ENCODE assay signal across 8 cellular contexts in genomic region chr19:10095622-10095947, GRCh38. TPM values are rescaled to one million over a fixed set of nuclear protein-coding genes. Genes with fewer than 3 reads are reported as not detected.
DNase-seq lines count a peak whose midpoint lies in the region; ATAC-seq, FAIRE-seq and TF ChIP-seq lines count a peak whose summit lies in the region.

No MANE protein-coding gene starts in this region.

- H3K4me2 ChIP-seq in H1 (ENCODE audit: insufficient read depth in 1 of 2, low read depth in 2 of 2, low read length in 2 of 2), result peak overlapping the region; percentile 41 to 53; a peak in 2 of 4 replicates

- no peaks in the 10 kb centered on the region for H3K36me3 ChIP-seq in CD8-positive, alpha-beta T cell (ENCODE audit: insufficient read depth, low read length)
- peaks cover 0 to 3% (median 0%) of the 10 kb centered on the region in 4 experiments; a peak in 2 of 8 replicates for H3K36me3 ChIP-seq in H1 (ENCODE audit: control insufficient read depth in 2 of 4, insufficient read depth in 4 of 4, low read length in 3 of 4)
- no peaks in the 10 kb centered on the region for H3K36me3 ChIP-seq in psoas muscle (ENCODE audit: insufficient read depth in 1 of 2, low read depth in 1 of 2)

- POLR2A ChIA-PET in CD8-positive, alpha-beta T cell (lab: Charles Lee), result interaction anchor here (0.6 to 5.3 kb wide), 9 partner anchors 9 to 286 kb away, joined by 3 to 53 read pairs (median 7); partner anchors contain the start of genes P2RY11 and PPAN
- POLR2A ChIA-PET in H1 (lab: Charles Lee; ENCODE audit: partially characterized antibody), result interaction anchor here (0.7 to 15.1 kb wide), 6 partner anchors 9 to 405 kb away, joined by 3 to 240 read pairs (median 4); partner anchors contain the start of genes P2RY11 and PPAN

- no peak overlapping the region for H3K27ac ChIP-seq in CD8-positive, alpha-beta T cell (ENCODE audit: low read depth, low read length)
- no peak overlapping the region for H3K27ac ChIP-seq in H1 (ENCODE audit: low read depth, low read length)
- no peak overlapping the region for H3K27ac ChIP-seq in psoas muscle

- no peak overlapping the region for H2BK120ac ChIP-seq in H1 (replicated peaks; ENCODE audit: low read depth, low read length)

- no peaks in the 10 kb centered on the region for H3K79me2 ChIP-seq in H1 (ENCODE audit: control insufficient read depth in 1 of 2, insufficient read depth in 2 of 2, low read length in 2 of 2)

- peaks cover 17% of the 10 kb centered on the region for H3K4me1 Mint-ChIP-seq in CD8-positive, alpha-beta T cell (ENCODE audit: low read depth)

- H3K9ac ChIP-seq in H1 (replicated peaks in 1 of 4; ENCODE audit: extremely low read depth in 1 of 4, low read depth in 3 of 4, low read length in 3 of 4), result no peak overlapping the region

- H2BK20ac ChIP-seq in H1 (ENCODE audit: low read length), result no peak overlapping the region

- H3K27ac Mint-ChIP-seq in CD8-positive, alpha-beta T cell, result peak overlapping the region; percentile 45

- H3K4me3 Mint-ChIP-seq in CD8-positive, alpha-beta T cell, result no peak overlapping the region

- peak overlapping the region; percentile 23; the same call in 1 of the 2 replicates for H4K8ac ChIP-seq in H1 (ENCODE audit: extremely low read depth, insufficient read depth, low read length)

- peaks cover 24% of the 10 kb centered on the region for H3K4me1 ChIP-seq in CD8-positive, alpha-beta T cell (ENCODE audit: insufficient read depth, low read length)
- H3K4me1 ChIP-seq in H1 (replicated peaks in 1 of 4; ENCODE audit: control insufficient read depth in 3 of 4, insufficient read depth in 4 of 4, low read length in 3 of 4), result peaks cover 0 to 6% (median 2%) of the 10 kb centered on the region in 4 experiments; a peak in 3 of 7 replicates
- H3K4me1 ChIP-seq in psoas muscle, result peaks cover 3% of the 10 kb centered on the region

- H2BK12ac ChIP-seq in H1 (ENCODE audit: low read depth, low read length), result no peak overlapping the region

- CTCF ChIA-PET in CD8-positive, alpha-beta T cell (lab: Charles Lee), result interaction anchor here (1.2 to 1.7 kb wide), 8 partner anchors 9 to 174 kb away, joined by 3 to 12 read pairs (median 4); partner anchors contain the start of gene PPAN
- CTCF ChIA-PET in H1 (lab: Charles Lee; ENCODE audit: partially characterized antibody), result interaction anchor here (0.7 to 1.1 kb wide), 2 partner anchors 11 to 22 kb away, joined by 3 read pairs; no protein-coding TSS in a partner anchor

- H2AK5ac ChIP-seq in H1 (ENCODE audit: low read depth, low read length), result no peak overlapping the region

- peaks cover 2% of the 10 kb centered on the region; the same call in 1 of the 2 replicates for H3K23me2 ChIP-seq in H1 (ENCODE audit: low read depth, low read length)

- no peak overlapping the region for H3K4ac ChIP-seq in H1 (replicated peaks; ENCODE audit: insufficient read length, low read depth, low read length)

- H3K27me3 Mint-ChIP-seq in CD8-positive, alpha-beta T cell (ENCODE audit: low read depth), result no peaks in the 10 kb centered on the region

- no peak overlapping the region for H3K4me3 ChIP-seq in CD8-positive, alpha-beta T cell (ENCODE audit: low read depth, low read length)
- H3K4me3 ChIP-seq in NB4 (ENCODE audit: low read depth, low read length), result peak overlapping the region; percentile 6
- H3K4me3 ChIP-seq in H1 (ENCODE audit: extremely low read depth in 1 of 4, insufficient read depth in 2 of 4, low read depth in 3 of 4, low read length in 4 of 4), result peak overlapping the region in 1 of 4 experiments; percentile 41; a peak in 1 of 8 replicates
- H3K4me3 ChIP-seq in psoas muscle, result peak overlapping the region; percentile 40

- WGBS in H1 (ENCODE audit: extremely low coverage in 1 of 2, insufficient coverage in 1 of 2, insufficient read length in 1 of 2, insufficient replicate concordance in 2 of 2, low coverage in 1 of 2, low lambda C conversion rate in 2 of 2, missing lambda C conversion rate in 1 of 2), 2 experiments, result 64% methylated on average over 7 of the region's 7 CpGs; no CpG with 5 or more reads in 1 of the 2 experiments
- 15 to 20% (median 19%) methylated on average over 7 of the region's 7 CpGs for WGBS in psoas muscle, 3 donors

- no peak overlapping the region for H3K56ac ChIP-seq in H1 (replicated peaks; ENCODE audit: insufficient read length, low read depth, low read length)

- no peak overlapping the region for H2BK15ac ChIP-seq in H1 (ENCODE audit: low read length)

- H3K9me3 Mint-ChIP-seq in CD8-positive, alpha-beta T cell, result no peaks in the 10 kb centered on the region

- H3K36me3 Mint-ChIP-seq in CD8-positive, alpha-beta T cell, result peaks cover 28% of the 10 kb centered on the region

- TF ChIP-seq EP300 in H1 (IDR thresholded peaks at IDR 0.05; ENCODE audit: borderline replicate concordance in 1 of 2, low read depth in 2 of 2, low read length in 2 of 2), result no peak

- DNase-seq in CD8-positive, alpha-beta T cell, result no peak
- DNase-seq in NB4 (ENCODE audit: low read depth), result no peak
- DNase-seq in H1 (ENCODE audit: low read depth in 1 of 2, low spot score in 2 of 2), result no peak
- DNase-seq in psoas muscle, result no peak
- no peak for DNase-seq in SW480 (ENCODE audit: low spot score)
- DNase-seq in activated CD4-positive, alpha-beta T cell treated with anti-CD3 and anti-CD28 coated beads for 48 hours, result no peak
- no peak for DNase-seq in medulla oblongata (ENCODE audit: extremely low spot score)
- no peak for DNase-seq in SHP77 treated with DMSO at 0.1 percent for 48 hours (lab: John Stamatoyannopoulos, UW)

- TF ChIP-seq CTCF in CD8-positive, alpha-beta T cell (IDR thresholded peaks at IDR 0.05), result no peak
- no peak for TF ChIP-seq CTCF in NB4 (IDR thresholded peaks at IDR 0.05; ENCODE audit: low read depth, low read length)
- no peak for TF ChIP-seq CTCF in H1 (IDR thresholded peaks at IDR 0.05; ENCODE audit: control extremely low read depth in 1 of 3, insufficient read depth in 1 of 3, low read depth in 1 of 3, low read length in 3 of 3)
- no peak for TF ChIP-seq CTCF in psoas muscle (IDR thresholded peaks at IDR 0.05)

- TF ChIP-seq POLR2A in NB4 (IDR thresholded peaks at IDR 0.05; ENCODE audit: extremely low read depth, insufficient read length) (no peak), H1 (IDR thresholded peaks at IDR 0.05; ENCODE audit: control extremely low read depth in 1 of 2, low read depth in 2 of 2, low read length in 2 of 2) (no peak)

- H4K91ac ChIP-seq in H1 (replicated peaks; ENCODE audit: insufficient read length, low read length), result no peak overlapping the region

- no peak overlapping the region for H4K5ac ChIP-seq in H1 (ENCODE audit: insufficient read length, low read depth, low read length)

- H2BK5ac ChIP-seq in H1 (ENCODE audit: low read depth, low read length), result no peak overlapping the region

- H3K27me3 ChIP-seq in CD8-positive, alpha-beta T cell (ENCODE audit: insufficient read depth, low read length), result no peaks in the 10 kb centered on the region
- peaks cover 8 to 29% (median 23%) of the 10 kb centered on the region in 4 experiments for H3K27me3 ChIP-seq in H1 (replicated peaks in 1 of 4; ENCODE audit: control insufficient read depth in 3 of 4, extremely low read depth in 1 of 4, insufficient read depth in 3 of 4, low read length in 3 of 4)
- peaks cover 0 to 7% (median 0%) of the 10 kb centered on the region in 3 donors for H3K27me3 ChIP-seq in psoas muscle (ENCODE audit: insufficient read depth in 3 of 3, low read length in 2 of 3)

- H3K79me1 ChIP-seq in H1 (ENCODE audit: low read depth, low read length), result no peaks in the 10 kb centered on the region

- H3K9me3 ChIP-seq in CD8-positive, alpha-beta T cell (ENCODE audit: low read length), result no peaks in the 10 kb centered on the region
- peaks cover 0 to 2% of the 10 kb centered on the region in 2 experiments; a peak in 1 of 4 replicates for H3K9me3 ChIP-seq in H1 (ENCODE audit: insufficient read depth in 2 of 2, low read depth in 1 of 2, low read length in 1 of 2)
- H3K9me3 ChIP-seq in psoas muscle, result no peaks in the 10 kb centered on the region

- FAIRE-seq in H1 (lab: Jason Lieb, UNC), result no peak

- no peak for ATAC-seq in CD8-positive, alpha-beta T cell
- no peak for ATAC-seq in psoas muscle

- no peak overlapping the region for H3K23ac ChIP-seq in H1 (ENCODE audit: insufficient read length)

- no peak overlapping the region for H3K14ac ChIP-seq in H1 (ENCODE audit: insufficient read length)

- intact Hi-C loops in CD8-positive, alpha-beta T cell (cut with DNase I, micrococcal nuclease), result loop anchor here in 1 of 2 experiments (5.0 kb wide), 1 partner anchor 867 kb away; the partner anchor contains the start of gene SMARCA4
- intact Hi-C loops in psoas muscle (cut with DNase I), result no loop called here

- peaks cover 0 to 5% of the 10 kb centered on the region in 2 experiments for H4K20me1 ChIP-seq in H1 (replicated peaks in 1 of 2; ENCODE audit: control insufficient read depth in 1 of 2, insufficient read depth in 2 of 2, low read length in 2 of 2)

- TF ChIP-seq RAD21 in H1 (IDR thresholded peaks at IDR 0.05 in 1 of 2, conservative IDR thresholded peaks at IDR 0.05 in 1 of 2; ENCODE audit: low read depth in 2 of 2, low read length in 2 of 2), result no peak

- H2AFZ ChIP-seq in H1 (ENCODE audit: low read length), result no peak overlapping the region

- no peak overlapping the region for H3K18ac ChIP-seq in H1 (ENCODE audit: extremely low read depth, low read length)

RNA-seq across cellular contexts. Expression of gene ANGPTL6, which starts 6.9 kb away (rescaled TPM):
- total RNA-seq in CD8-positive, alpha-beta T cell, result 1 to 10 TPM; 1.2 TPM
- not detected in 2 replicates for total RNA-seq in H1 (2021; fragmentation: NEBNext Ultra II Directional; extraction: Animal tissue kit (Norgen Biotek cat#: 25700))
- polyA plus RNA-seq in H1 (2011; rRNA removed) (0.20 and 0.38 TPM in 2 replicates), psoas muscle (under 1 TPM in 2 of 3 donors, not detected in 1; 0.18 to 0.20 TPM)
- polyA plus RNA-seq in H1 (2011; cell fraction: cytosol; rRNA removed), result 0.14 TPM
- 0.27 TPM for polyA plus RNA-seq in H1 (2011; cell fraction: nucleus; rRNA removed)
- polyA plus RNA-seq in H1 (2012, experiment 1 of 2), result 0.13 TPM in 1 of 4 replicates, not detected in the others
- not detected for polyA plus RNA-seq in H1 (2012, experiment 2 of 2)
- polyA plus RNA-seq in H1 (2013, experiment 1 of 2), result 0.18 TPM
- 0.11 TPM for polyA plus RNA-seq in H1 (2013, experiment 2 of 2)
- polyA minus RNA-seq in H1 (2011; rRNA and poly(A)+ RNA removed), result 0.32 TPM in 1 of 2 replicates, not detected in the other
- polyA minus RNA-seq in H1 (2011; cell fraction: cytosol; rRNA and poly(A)+ RNA removed), result not detected
- not detected for polyA minus RNA-seq in H1 (2011; cell fraction: nucleus; rRNA and poly(A)+ RNA removed)
- total RNA-seq in psoas muscle, result not detected

RNA-seq across cellular contexts. Expression of gene SHFL, which starts 9.5 kb away (rescaled TPM):
- total RNA-seq in CD8-positive, alpha-beta T cell, result 10 to 100 TPM; 56.4 to 61.6 TPM
- total RNA-seq in H1 (2021; fragmentation: NEBNext Ultra II Directional; extraction: Animal tissue kit (Norgen Biotek cat#: 25700)), result 24.5 and 25.3 TPM in 2 replicates
- 37.1 and 47.0 TPM in 2 replicates for polyA plus RNA-seq in H1 (2011; rRNA removed)
- polyA plus RNA-seq in H1 (2011; cell fraction: cytosol; rRNA removed), result 44.9 TPM
- polyA plus RNA-seq in H1 (2011; cell fraction: nucleus; rRNA removed), result 111 TPM
- polyA plus RNA-seq in H1 (2012, experiment 1 of 2), result 23.9 to 30.6 TPM (median 28.3 TPM) in 4 replicates
- polyA plus RNA-seq in H1 (2012, experiment 2 of 2), result 22.6 TPM
- 25.2 TPM for polyA plus RNA-seq in H1 (2013, experiment 1 of 2)
- 24.6 TPM for polyA plus RNA-seq in H1 (2013, experiment 2 of 2)
- polyA minus RNA-seq in H1 (2011; rRNA and poly(A)+ RNA removed), result 14.0 and 20.2 TPM in 2 replicates
- 17.1 TPM for polyA minus RNA-seq in H1 (2011; cell fraction: cytosol; rRNA and poly(A)+ RNA removed)
- polyA minus RNA-seq in H1 (2011; cell fraction: nucleus; rRNA and poly(A)+ RNA removed), result 22.7 TPM
- total RNA-seq in psoas muscle, result 1 to 10 TPM; 2.9 to 5.7 (median 4.0) TPM
- polyA plus RNA-seq in psoas muscle, result 1 to 10 TPM; 3.1 to 4.3 (median 3.4) TPM

RNA-seq across cellular contexts. Expression of gene PPAN, which starts 10.6 kb away (rescaled TPM):
- total RNA-seq in CD8-positive, alpha-beta T cell, result 100 to 1,000 TPM in 1 of 2 experiments, 10 to 100 TPM in 1; 97.6 to 114 TPM
- total RNA-seq in H1 (2021; fragmentation: NEBNext Ultra II Directional; extraction: Animal tissue kit (Norgen Biotek cat#: 25700)), result 72.6 and 74.4 TPM in 2 replicates
- polyA plus RNA-seq in H1 (2011; rRNA removed) (48.8 and 74.7 TPM in 2 replicates), psoas muscle (10 to 100 TPM; 48.4 to 93.4 (median 60.8) TPM)
- 72.1 TPM for polyA plus RNA-seq in H1 (2011; cell fraction: cytosol; rRNA removed)
- 93.6 TPM for polyA plus RNA-seq in H1 (2011; cell fraction: nucleus; rRNA removed)
- polyA plus RNA-seq in H1 (2012, experiment 1 of 2), result 38.2 to 69.3 TPM (median 62.8 TPM) in 4 replicates
- 41.6 TPM for polyA plus RNA-seq in H1 (2012, experiment 2 of 2)
- polyA plus RNA-seq in H1 (2013, experiment 1 of 2), result 41.1 TPM
- polyA plus RNA-seq in H1 (2013, experiment 2 of 2), result 37.0 TPM
- 54.9 and 96.9 TPM in 2 replicates for polyA minus RNA-seq in H1 (2011; rRNA and poly(A)+ RNA removed)
- 52.8 TPM for polyA minus RNA-seq in H1 (2011; cell fraction: cytosol; rRNA and poly(A)+ RNA removed)
- polyA minus RNA-seq in H1 (2011; cell fraction: nucleus; rRNA and poly(A)+ RNA removed), result 45.3 TPM
- total RNA-seq in psoas muscle, result 10 to 100 TPM; 29.3 to 70.6 (median 59.1) TPM

RNA-seq across cellular contexts. Expression of gene P2RY11, which starts 15.9 kb away (rescaled TPM):
- 10 to 100 TPM; 74.4 to 76.3 TPM for total RNA-seq in CD8-positive, alpha-beta T cell
- total RNA-seq in H1 (2021; fragmentation: NEBNext Ultra II Directional; extraction: Animal tissue kit (Norgen Biotek cat#: 25700)), result 17.8 and 18.0 TPM in 2 replicates
- polyA plus RNA-seq in H1 (2011; rRNA removed) (9.2 and 16.2 TPM in 2 replicates), psoas muscle (10 to 100 TPM in 1 of 3 donors, 1 to 10 TPM in 2; 4.0 to 15.7 (median 6.0) TPM)
- 12.6 TPM for polyA plus RNA-seq in H1 (2011; cell fraction: cytosol; rRNA removed)
- polyA plus RNA-seq in H1 (2011; cell fraction: nucleus; rRNA removed), result 21.5 TPM
- 11.8 to 21.7 TPM (median 15.7 TPM) in 4 replicates for polyA plus RNA-seq in H1 (2012, experiment 1 of 2)
- polyA plus RNA-seq in H1 (2012, experiment 2 of 2), result 3.7 TPM
- polyA plus RNA-seq in H1 (2013, experiment 1 of 2), result 8.5 TPM
- polyA plus RNA-seq in H1 (2013, experiment 2 of 2), result 6.9 TPM
- polyA minus RNA-seq in H1 (2011; rRNA and poly(A)+ RNA removed), result 5.6 and 6.6 TPM in 2 replicates
- polyA minus RNA-seq in H1 (2011; cell fraction: cytosol; rRNA and poly(A)+ RNA removed), result 9.8 TPM
- polyA minus RNA-seq in H1 (2011; cell fraction: nucleus; rRNA and poly(A)+ RNA removed), result 11.3 TPM
- 10 to 100 TPM; 11.0 to 18.5 (median 14.6) TPM for total RNA-seq in psoas muscle

RNA-seq across cellular contexts. Expression of gene EIF3G, which starts 24.1 kb away (rescaled TPM):
- total RNA-seq in CD8-positive, alpha-beta T cell, result 100 to 1,000 TPM; 331 to 334 TPM
- 281 and 284 TPM in 2 replicates for total RNA-seq in H1 (2021; fragmentation: NEBNext Ultra II Directional; extraction: Animal tissue kit (Norgen Biotek cat#: 25700))
- 238 and 426 TPM in 2 replicates for polyA plus RNA-seq in H1 (2011; rRNA removed)
- 329 TPM for polyA plus RNA-seq in H1 (2011; cell fraction: cytosol; rRNA removed)
- polyA plus RNA-seq in H1 (2011; cell fraction: nucleus; rRNA removed), result 840 TPM
- polyA plus RNA-seq in H1 (2012, experiment 1 of 2), result 178 to 323 TPM (median 308 TPM) in 4 replicates
- polyA plus RNA-seq in H1 (2012, experiment 2 of 2), result 313 TPM
- 193 TPM for polyA plus RNA-seq in H1 (2013, experiment 1 of 2)
- 175 TPM for polyA plus RNA-seq in H1 (2013, experiment 2 of 2)
- 49.5 and 65.1 TPM in 2 replicates for polyA minus RNA-seq in H1 (2011; rRNA and poly(A)+ RNA removed)
- 92.7 TPM for polyA minus RNA-seq in H1 (2011; cell fraction: cytosol; rRNA and poly(A)+ RNA removed)
- 110 TPM for polyA minus RNA-seq in H1 (2011; cell fraction: nucleus; rRNA and poly(A)+ RNA removed)
- 100 to 1,000 TPM; 278 to 337 (median 305) TPM for total RNA-seq in psoas muscle
- 100 to 1,000 TPM; 257 to 358 (median 311) TPM for polyA plus RNA-seq in psoas muscle
